Comparison of ENCODE assay signal across 16 cellular contexts in the genomic region with DNA sequence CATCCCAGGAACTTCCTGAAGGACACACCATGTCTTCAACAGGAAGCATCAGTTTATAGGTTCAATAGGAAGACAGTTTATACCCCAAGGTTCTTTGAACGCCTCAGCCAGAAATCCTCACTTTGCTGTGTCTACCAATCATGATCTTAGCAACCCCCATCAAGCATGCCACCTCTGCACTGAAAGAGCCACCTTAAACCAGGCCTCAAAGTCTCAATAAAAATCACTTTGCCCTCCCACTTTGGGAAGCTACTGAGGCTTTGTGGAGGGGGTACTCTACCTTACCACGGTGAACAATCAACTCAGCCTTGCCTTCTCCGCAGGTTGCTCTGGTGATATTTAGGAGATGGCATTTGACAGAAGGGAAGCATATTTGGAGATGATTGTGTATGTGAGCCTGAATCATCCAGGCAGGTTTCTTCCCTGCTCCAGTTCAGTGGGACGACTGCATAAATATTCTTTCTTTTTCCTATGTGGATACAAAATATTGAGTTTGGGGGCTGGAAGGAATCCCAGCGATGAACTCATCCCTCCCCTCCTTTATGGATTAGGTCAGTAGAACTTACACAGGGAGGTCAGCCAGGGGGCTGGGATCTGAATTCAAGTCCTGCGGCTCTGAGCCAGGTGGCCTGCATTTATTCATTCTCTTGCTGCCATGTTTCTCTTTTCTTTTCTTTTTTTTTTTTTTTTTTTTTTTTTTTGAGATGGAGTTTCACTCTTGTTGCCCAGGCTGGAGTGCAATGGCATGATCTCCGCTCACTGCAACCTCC. TPM values are rescaled to one million over a fixed set of nuclear protein-coding genes. Genes with fewer than 3 reads are reported as not detected.
DNase-seq lines count a peak whose midpoint lies in the region; ATAC-seq and TF ChIP-seq lines count a peak whose summit lies in the region.
"Had no signal": no experiment of that assay in that cellular context is flagged by ENCODE, and none has a peak within 500 bp of the region (broad histone marks: within the 10 kb centered on the region; RNA-seq: fewer than 3 reads in every experiment).

No MANE protein-coding gene starts in this region.

- intact Hi-C loops in Right ventricle myocardium superior (cut with DNase I) (no loop called here), esophagus muscularis mucosa (cut with DNase I) (no loop called here), upper lobe of right lung (cut with DNase I) (loop anchor here (10.0 kb wide), 1 partner anchor 66 kb away; no protein-coding TSS in a partner anchor)

- H3K27me3 ChIP-seq in right atrium auricular region (no peaks in the 10 kb centered on the region), esophagus muscularis mucosa (peaks cover 0 to 5% (median 0%) of the 10 kb centered on the region in 4 donors), upper lobe of right lung (no peaks in the 10 kb centered on the region)
- H3K27me3 ChIP-seq in BLaER1 treated with 17β-estradiol and CSF1 and Interleukin-3, amounts not matched to agents 10 nM and 100 nM, result peaks cover 0 to 4% (median 0%) of the 10 kb centered on the region in 11 experiments; a peak in 2 of 22 replicates

- H3K4me3 ChIP-seq in right atrium auricular region (no peak overlapping the region), esophagus muscularis mucosa (no peak overlapping the region), upper lobe of right lung (no peak overlapping the region)
- H3K4me3 ChIP-seq in BLaER1 treated with 17β-estradiol and CSF1 and Interleukin-3, amounts not matched to agents 10 nM and 100 nM, result no peak overlapping the region

- peak overlapping the region in 1 of 2 donors; percentile 78 for H3K27ac ChIP-seq in right atrium auricular region
- H3K27ac ChIP-seq in BLaER1 treated with 17β-estradiol and CSF1 and Interleukin-3, amounts not matched to agents 10 nM and 100 nM, result no peak overlapping the region
- H3K27ac ChIP-seq in esophagus muscularis mucosa (replicated peaks in 1 of 4), result no peak overlapping the region
- no peak overlapping the region for H3K27ac ChIP-seq in upper lobe of right lung
- H3K27ac ChIP-seq: C4-2B, HL-60 had no signal

- no peak overlapping the region for H3K27ac Mint-ChIP-seq in osteocyte (ENCODE audit: unreplicated experiment)
- H3K27ac Mint-ChIP-seq: H9 had no signal

- no peaks in the 10 kb centered on the region for H3K36me3 Mint-ChIP-seq in osteocyte (ENCODE audit: unreplicated experiment)
- H3K36me3 Mint-ChIP-seq: CD4-positive, alpha-beta memory T cell had no signal

- no peak overlapping the region for H3K4me3 Mint-ChIP-seq in osteocyte (ENCODE audit: unreplicated experiment)
- H3K4me3 Mint-ChIP-seq: CD4-positive, alpha-beta memory T cell; H9 had no signal

- no peaks in the 10 kb centered on the region for H3K36me3 ChIP-seq in right atrium auricular region
- no peaks in the 10 kb centered on the region for H3K36me3 ChIP-seq in BLaER1 treated with 17β-estradiol and CSF1 and Interleukin-3, amounts not matched to agents 10 nM and 100 nM
- no peaks in the 10 kb centered on the region for H3K36me3 ChIP-seq in esophagus muscularis mucosa
- H3K36me3 ChIP-seq in upper lobe of right lung, result no peaks in the 10 kb centered on the region

- H4K20me1 ChIP-seq in BLaER1 treated with 17β-estradiol and CSF1 and Interleukin-3, amounts not matched to agents 10 nM and 100 nM, result no peaks in the 10 kb centered on the region

- TF ChIP-seq POLR2A in esophagus muscularis mucosa (IDR thresholded peaks at IDR 0.05; ENCODE audit: low read depth), result no peak

- peaks cover 7% of the 10 kb centered on the region for H3K4me1 Mint-ChIP-seq in osteocyte (ENCODE audit: unreplicated experiment)
- H3K4me1 Mint-ChIP-seq: CD4-positive, alpha-beta memory T cell had no signal

- H3K9ac ChIP-seq in BLaER1 treated with 17β-estradiol and CSF1 and Interleukin-3, amounts not matched to agents 10 nM and 100 nM, result no peak overlapping the region

- WGBS in esophagus muscularis mucosa, result 78% methylated on average over 7 of the region's 7 CpGs

- TF ChIP-seq CTCF in right atrium auricular region (IDR thresholded peaks at IDR 0.05) (no peak), esophagus muscularis mucosa (IDR thresholded peaks at IDR 0.05) (no peak), osteocyte (IDR thresholded peaks at IDR 0.05) (no peak), upper lobe of right lung (IDR thresholded peaks at IDR 0.05) (no peak)

- ATAC-seq in Right ventricle myocardium superior (ENCODE audit: poor library complexity) (no peak), upper lobe of right lung (no peak)

- peak overlapping the region in 8 of 11 experiments; percentile 2 to 89 (median 74); a peak in 8 of 22 replicates for H3K4me2 ChIP-seq in BLaER1 treated with 17β-estradiol and CSF1 and Interleukin-3, amounts not matched to agents 10 nM and 100 nM

- H3K9me3 ChIP-seq in right atrium auricular region, result no peaks in the 10 kb centered on the region
- peaks cover 0 to 5% (median 0%) of the 10 kb centered on the region in 11 experiments; a peak in 1 of 22 replicates for H3K9me3 ChIP-seq in BLaER1 treated with 17β-estradiol and CSF1 and Interleukin-3, amounts not matched to agents 10 nM and 100 nM (replicated peaks in 1 of 11)
- no peaks in the 10 kb centered on the region for H3K9me3 ChIP-seq in esophagus muscularis mucosa
- no peaks in the 10 kb centered on the region for H3K9me3 ChIP-seq in upper lobe of right lung

- H3K27me3 Mint-ChIP-seq in osteocyte (ENCODE audit: unreplicated experiment), result peaks cover 21% of the 10 kb centered on the region

- H3K9me3 Mint-ChIP-seq in osteocyte (ENCODE audit: unreplicated experiment), result no peaks in the 10 kb centered on the region
- H3K9me3 Mint-ChIP-seq: CD4-positive, alpha-beta memory T cell had no signal

- H3K4me1 ChIP-seq in right atrium auricular region (peaks cover 0 to 71% of the 10 kb centered on the region in 2 donors), esophagus muscularis mucosa (peaks cover 26 to 66% (median 35%) of the 10 kb centered on the region in 4 donors), upper lobe of right lung (peaks cover 25% of the 10 kb centered on the region)
- H3K4me1 ChIP-seq in BLaER1 treated with 17β-estradiol and CSF1 and Interleukin-3, amounts not matched to agents 10 nM and 100 nM, result peaks cover 50 to 67% (median 54%) of the 10 kb centered on the region in 10 experiments

- TF ChIP-seq EP300 in esophagus muscularis mucosa (IDR thresholded peaks at IDR 0.05), result no peak

- DNase-seq in Right ventricle myocardium superior (peak; percentile 69), right atrium auricular region (ENCODE audit: low spot score) (no peak), esophagus muscularis mucosa (ENCODE audit: extremely low spot score) (peak; percentile 81), osteocyte (ENCODE audit: extremely low spot score, unreplicated experiment) (peak; percentile 44), upper lobe of right lung (no peak), NCI-H748 (lab: John Stamatoyannopoulos, UW; ENCODE audit: unreplicated experiment) (no peak), AG08395 (ENCODE audit: low spot score) (no peak)
- DNase-seq: 8988T; CD4-positive, alpha-beta memory T cell; EL; GOT3; H9; IMR-90 had no signal

RNA-seq across cellular contexts. Expression of a gene that starts 42.8 kb away (rescaled TPM):
- total RNA-seq in Right ventricle myocardium superior (14.3 TPM), right atrium auricular region (10 to 100 TPM; 14.3 to 26.1 TPM), esophagus muscularis mucosa (10 to 100 TPM in 2 of 4 donors, 1 to 10 TPM in 2; 5.6 to 17.5 (median 9.2) TPM), osteocyte (18.9 and 19.5 TPM in 2 replicates), upper lobe of right lung (37.1 TPM)

Comparison
In these comparisons a context has a peak if more than half of its experiments do, and no peak if none do; other contexts are left out.
1. DNase-seq: peak in Right ventricle myocardium superior (single experiment), esophagus muscularis mucosa (single experiment) and osteocyte (single experiment); none in right atrium auricular region (single experiment), upper lobe of right lung (single experiment), NCI-H748 (single experiment) and AG08395 (single experiment).